Comparison of ENCODE assay signal across 39 cellular contexts in the genomic region with DNA sequence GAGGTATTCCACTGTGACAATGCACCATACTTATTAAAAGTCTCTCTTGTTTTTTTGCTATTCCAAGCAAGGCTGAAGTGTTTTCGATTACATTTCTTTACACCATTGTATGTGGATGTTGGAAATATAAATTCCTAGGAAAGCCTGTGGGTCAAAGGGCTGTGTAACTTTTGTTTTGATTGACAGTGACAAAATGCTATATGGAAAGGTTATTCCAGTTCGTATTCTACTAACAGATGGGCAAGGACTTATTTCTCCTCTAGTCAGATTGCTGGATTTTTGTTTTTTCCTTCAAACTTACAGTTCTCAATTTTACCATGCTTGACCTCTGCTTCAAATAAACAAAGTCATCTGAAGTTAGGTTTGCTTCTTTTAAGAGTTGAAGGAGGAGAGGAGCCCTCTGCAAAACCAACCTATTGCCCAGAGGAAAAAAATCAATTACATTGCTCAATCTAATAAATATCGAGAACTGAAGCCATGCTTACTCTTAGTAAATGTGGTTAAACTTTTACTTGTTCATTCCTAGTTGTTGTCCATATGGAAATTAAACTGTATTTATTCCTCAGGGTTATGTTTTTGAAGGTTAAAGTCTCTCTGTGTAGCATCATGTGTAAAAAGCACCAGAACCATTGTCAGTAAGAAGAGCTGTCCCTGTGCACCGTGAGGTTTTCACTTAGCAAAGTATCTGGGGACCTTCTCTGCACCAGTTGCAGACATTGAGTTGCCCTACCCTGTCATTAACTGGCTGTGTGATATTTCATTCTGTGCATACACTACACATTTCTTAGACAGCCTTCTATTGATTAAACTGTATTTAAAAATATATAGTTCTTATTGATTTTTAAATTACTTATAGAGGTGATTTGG. TPM values are rescaled to one million over a fixed set of nuclear protein-coding genes. Genes with fewer than 3 reads are reported as not detected.
"Had no signal": no experiment of that assay in that cellular context is flagged by ENCODE, and none has a peak within 500 bp of the region (broad histone marks: within the 10 kb centered on the region; RNA-seq: fewer than 3 reads in every experiment).

No MANE protein-coding gene starts in this region.

- DNase-seq: activated B cell treated with CpG ODN at 0.5 μM for 24 hours; activated CD4-positive, alpha-beta memory T cell treated with anti-CD3 and anti-CD28 coated beads for 36 hours; activated CD4-positive, alpha-beta T cell treated with anti-CD3 and anti-CD28 coated beads for 4 hours; activated CD4-positive, alpha-beta T cell treated with anti-CD3 and anti-CD28 coated beads, Interleukin-2, amount 10 ng/mL, durations not matched to agents 24 days and 14 days; activated CD4-positive, alpha-beta T cell treated with anti-CD3 and anti-CD28 coated beads, Interleukin-2, amount 50 U/mL, for 1 hour; activated CD4-positive, alpha-beta T cell treated with anti-CD3 and anti-CD28 coated beads, Interleukin-2, amount 50 U/mL, for 4 hours; activated CD4-positive, CD25-positive, alpha-beta regulatory T cell treated with anti-CD3 and anti-CD28 coated beads, Interleukin-2, amount 50 U/mL, for 72 hours; activated CD8-positive, alpha-beta memory T cell treated with anti-CD3 and anti-CD28 coated beads, Interleukin-2, amount 50 U/mL, for 4 hours; activated CD8-positive, alpha-beta T cell treated with anti-CD3 and anti-CD28 coated beads for 36 hours; activated effector memory CD4-positive, alpha-beta T cell treated with anti-CD3 and anti-CD28 coated beads, Interleukin-2, amount 50 U/mL, for 16 hours; activated gamma-delta T cell treated with Interleukin-2 at 50 U/mL for 16 hours; activated naive CD4-positive, alpha-beta T cell; activated naive CD4-positive, alpha-beta T cell treated with anti-CD3 and anti-CD28 coated beads for 36 hours; activated naive CD8-positive, alpha-beta T cell treated with anti-CD3 and anti-CD28 coated beads, Interleukin-2, amount 10 ng/mL, durations not matched to agents 7 days and 5 days; activated naive CD8-positive, alpha-beta T cell treated with anti-CD3 and anti-CD28 coated beads, Interleukin-2, amount 50 U/mL, for 24 hours; activated T-cell treated with anti-CD3 and anti-CD28 coated beads for 4 hours; activated T-cell treated with anti-CD3 and anti-CD28 coated beads, Interleukin-2, amount 50 U/mL, for 1 hour; activated T-cell treated with anti-CD3 and anti-CD28 coated beads, Interleukin-2, amount 50 U/mL, for 4 hours; activated T-cell treated with anti-CD3 and anti-CD28 coated beads, Interleukin-2, amount 50 U/mL, for 72 hours; amygdala; anterior cingulate cortex; caudate nucleus; cerebellar nuclear complex; T-helper 1 cell; T-helper 2 cell; T-helper 9 cell had no signal

- H3K36me3 Mint-ChIP-seq: activated naive CD4-positive, alpha-beta T cell treated with anti-CD3 and anti-CD28 coated beads, Interleukin-2, amount 50 U/mL, for 24 hours; activated naive CD8-positive, alpha-beta T cell; activated naive CD8-positive, alpha-beta T cell treated with anti-CD3 and anti-CD28 coated beads, Interleukin-2, amount 10 ng/mL, durations not matched to agents 7 days and 5 days had no signal

- H3K4me1 Mint-ChIP-seq: activated B cell treated with CpG ODN at 0.5 μM for 24 hours; activated CD4-positive, alpha-beta T cell treated with anti-CD3 and anti-CD28 coated beads, Interleukin-2, amount 10 ng/mL, durations not matched to agents 24 days and 14 days; activated naive CD4-positive, alpha-beta T cell treated with anti-CD3 and anti-CD28 coated beads, Interleukin-2, amount 50 U/mL, for 24 hours; activated naive CD8-positive, alpha-beta T cell treated with anti-CD3 and anti-CD28 coated beads, Interleukin-2, amount 10 ng/mL, durations not matched to agents 7 days and 5 days; activated naive CD8-positive, alpha-beta T cell treated with anti-CD3 and anti-CD28 coated beads, Interleukin-2, amount 50 U/mL, for 24 hours; activated T-helper 17 cell treated with anti-CD3 and anti-CD28 coated beads, Interleukin-2, amount 50 U/mL, for 72 hours; brain; central memory CD8-positive, alpha-beta T cell had no signal

- H3K27me3 Mint-ChIP-seq: activated B cell treated with CpG ODN at 0.5 μM for 24 hours; activated CD4-positive, alpha-beta T cell treated with anti-CD3 and anti-CD28 coated beads, Interleukin-2, amount 10 ng/mL, durations not matched to agents 24 days and 14 days; activated CD8-positive, alpha-beta T cell treated with anti-CD3 and anti-CD28 coated beads for 36 hours; activated naive CD8-positive, alpha-beta T cell treated with anti-CD3 and anti-CD28 coated beads, Interleukin-2, amount 10 ng/mL, durations not matched to agents 7 days and 5 days; activated naive CD8-positive, alpha-beta T cell treated with anti-CD3 and anti-CD28 coated beads, Interleukin-2, amount 50 U/mL, for 24 hours; brain; central memory CD8-positive, alpha-beta T cell had no signal

- H3K27me3 ChIP-seq: ascending aorta, cardiac muscle cell had no signal

- H3K4me3 ChIP-seq: ascending aorta, cardiac muscle cell had no signal

- FAIRE-seq: bronchial epithelial cell, TTC549 had no signal

- H3K4me1 ChIP-seq: ascending aorta had no signal

- ATAC-seq: activated CD8-positive, alpha-beta T cell treated with anti-CD3 and anti-CD28 coated beads for 36 hours; activated naive CD8-positive, alpha-beta T cell treated with anti-CD3 and anti-CD28 coated beads, Interleukin-2, amount 50 U/mL, for 24 hours; activated T-cell treated with anti-CD3 and anti-CD28 coated beads, Interleukin-2, amount 50 U/mL, for 4 hours; activated T-cell treated with anti-CD3 and anti-CD28 coated beads, Interleukin-2, amount 50 U/mL, for 72 hours; activated T-helper 17 cell treated with anti-CD3 and anti-CD28 coated beads, Interleukin-2, amount 50 U/mL, for 72 hours had no signal

- H3K9me3 Mint-ChIP-seq: activated T-helper 17 cell treated with anti-CD3 and anti-CD28 coated beads, Interleukin-2, amount 50 U/mL, for 72 hours had no signal

- H3K36me3 ChIP-seq: ascending aorta, cardiac muscle cell had no signal

- H3K4me3 Mint-ChIP-seq: activated B cell treated with CpG ODN at 0.5 μM for 24 hours; activated CD4-positive, alpha-beta memory T cell treated with anti-CD3 and anti-CD28 coated beads for 36 hours; activated CD4-positive, alpha-beta T cell treated with anti-CD3 and anti-CD28 coated beads, Interleukin-2, amount 10 ng/mL, durations not matched to agents 24 days and 14 days; activated CD8-positive, alpha-beta T cell treated with anti-CD3 and anti-CD28 coated beads for 36 hours; activated naive CD4-positive, alpha-beta T cell treated with anti-CD3 and anti-CD28 coated beads for 36 hours; activated naive CD4-positive, alpha-beta T cell treated with anti-CD3 and anti-CD28 coated beads, Interleukin-2, amount 50 U/mL, for 24 hours; activated naive CD8-positive, alpha-beta T cell; activated naive CD8-positive, alpha-beta T cell treated with anti-CD3 and anti-CD28 coated beads, Interleukin-2, amount 10 ng/mL, durations not matched to agents 7 days and 5 days; activated naive CD8-positive, alpha-beta T cell treated with anti-CD3 and anti-CD28 coated beads, Interleukin-2, amount 50 U/mL, for 24 hours; activated T-cell treated with anti-CD3 and anti-CD28 coated beads, Interleukin-2, amount 50 U/mL, for 4 hours; activated T-cell treated with anti-CD3 and anti-CD28 coated beads, Interleukin-2, amount 50 U/mL, for 72 hours; activated T-helper 1 cell treated with anti-CD3 and anti-CD28 coated beads, Interleukin-12 subunit alpha, Interleukin-12 subunit beta, Interleukin-2, Interleukin-4 antibody, amounts not matched to agents 30 ng/mL and 10 ng/mL and 1 ng/mL, durations not matched to agents 14 hours and 24 hours and 36 hours; activated T-helper 17 cell treated with anti-CD3 and anti-CD28 coated beads, Interleukin-2, amount 50 U/mL, for 72 hours; brain; central memory CD8-positive, alpha-beta T cell; T-helper 1 cell treated with Interleukin-12 subunit alpha and Interleukin-12 subunit beta and Interleukin-4 antibody, amounts not matched to agents 30 μg/mL and 1 μg/mL, for 36 hours; T-helper 2 cell treated with Interferon-gamma antibody and Interleukin-4, amounts not matched to agents 5 μg/mL and 100 μg/mL, for 36 hours had no signal

- H3K27ac ChIP-seq: ascending aorta, cardiac muscle cell, VCaP had no signal

- H3K27ac Mint-ChIP-seq: activated B cell treated with CpG ODN at 0.5 μM for 24 hours; activated CD4-positive, alpha-beta memory T cell treated with anti-CD3 and anti-CD28 coated beads for 36 hours; activated CD4-positive, alpha-beta T cell treated with anti-CD3 and anti-CD28 coated beads, Interleukin-2, amount 10 ng/mL, durations not matched to agents 24 days and 14 days; activated CD8-positive, alpha-beta T cell treated with anti-CD3 and anti-CD28 coated beads for 36 hours; activated naive CD4-positive, alpha-beta T cell treated with anti-CD3 and anti-CD28 coated beads for 36 hours; activated naive CD4-positive, alpha-beta T cell treated with anti-CD3 and anti-CD28 coated beads, Interleukin-2, amount 50 U/mL, for 24 hours; activated naive CD8-positive, alpha-beta T cell; activated naive CD8-positive, alpha-beta T cell treated with anti-CD3 and anti-CD28 coated beads, Interleukin-2, amount 10 ng/mL, durations not matched to agents 7 days and 5 days; activated naive CD8-positive, alpha-beta T cell treated with anti-CD3 and anti-CD28 coated beads, Interleukin-2, amount 50 U/mL, for 24 hours; activated T-cell treated with anti-CD3 and anti-CD28 coated beads, Interleukin-2, amount 50 U/mL, for 72 hours; activated T-helper 1 cell treated with anti-CD3 and anti-CD28 coated beads, Interleukin-12 subunit alpha, Interleukin-12 subunit beta, Interleukin-2, Interleukin-4 antibody, amounts not matched to agents 30 ng/mL and 10 ng/mL and 1 ng/mL, durations not matched to agents 14 hours and 24 hours and 36 hours; activated T-helper 17 cell treated with anti-CD3 and anti-CD28 coated beads, Interleukin-2, amount 50 U/mL, for 72 hours; brain; T-helper 1 cell treated with Interleukin-12 subunit alpha and Interleukin-12 subunit beta and Interleukin-4 antibody, amounts not matched to agents 30 μg/mL and 1 μg/mL, for 36 hours; T-helper 2 cell treated with Interferon-gamma antibody and Interleukin-4, amounts not matched to agents 5 μg/mL and 100 μg/mL, for 36 hours had no signal

RNA-seq across cellular contexts. Expression of a gene that starts 26.9 kb away (rescaled TPM):
- total RNA-seq: activated B cell treated with CpG ODN at 0.5 μM for 24 hours; activated CD4-positive, alpha-beta memory T cell treated with anti-CD3 and anti-CD28 coated beads for 36 hours; activated naive CD4-positive, alpha-beta T cell treated with anti-CD3 and anti-CD28 coated beads for 36 hours; activated naive CD8-positive, alpha-beta T cell treated with anti-CD3 and anti-CD28 coated beads, Interleukin-2, amount 10 ng/mL, durations not matched to agents 7 days and 5 days; activated T-helper 17 cell treated with anti-CD3 and anti-CD28 coated beads, Interleukin-2, amount 50 U/mL, for 72 hours; bronchial epithelial cell had no signal
